In the genomic region with DNA sequence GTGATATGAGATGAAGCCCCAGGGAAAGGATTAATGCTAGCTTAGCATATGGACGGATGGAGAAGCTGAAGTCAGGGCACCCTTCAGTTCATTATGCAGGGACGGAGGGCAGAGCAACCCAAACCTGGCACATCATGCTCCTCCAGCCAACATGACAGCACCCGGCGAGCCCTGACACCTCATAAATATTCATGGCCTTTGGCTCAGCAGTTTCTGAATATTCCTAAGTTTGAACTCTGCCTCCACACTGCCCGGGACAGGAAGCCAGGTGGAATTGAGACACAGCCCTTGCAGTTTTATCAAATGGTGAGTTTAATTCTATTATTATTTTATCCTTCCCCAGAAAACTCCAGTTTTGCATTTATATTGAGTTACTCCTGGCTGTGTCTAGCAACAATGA, we compare ENCODE assay signal across 25 cellular contexts.
"Had no signal": no experiment of that assay in that cellular context is flagged by ENCODE, and none has a peak within 500 bp of the region (broad histone marks: within the 10 kb centered on the region; RNA-seq: fewer than 3 reads in every experiment).

No MANE protein-coding gene starts in this region.

- H3K36me3 Mint-ChIP-seq: activated CD4-positive, alpha-beta memory T cell treated with anti-CD3 and anti-CD28 coated beads for 36 hours; stimulated activated effector memory CD8-positive, alpha-beta T cell treated with anti-CD3 and anti-CD28 coated beads, Interleukin-12 subunit alpha, Interleukin-12 subunit beta, amount 100 ng/mL, for 72 hours had no signal

- DNase-seq: activated CD4-positive, alpha-beta memory T cell treated with anti-CD3 and anti-CD28 coated beads for 36 hours; activated CD4-positive, alpha-beta T cell treated with anti-CD3 and anti-CD28 coated beads, Interleukin-2, amount 10 ng/mL, durations not matched to agents 24 days and 14 days; activated CD4-positive, CD25-positive, alpha-beta regulatory T cell treated with anti-CD3 and anti-CD28 coated beads, Interleukin-2, amount 50 U/mL, for 72 hours; activated CD8-positive, alpha-beta memory T cell treated with anti-CD3 and anti-CD28 coated beads, Interleukin-2, amount 50 U/mL, for 4 hours; activated gamma-delta T cell treated with Interleukin-2 at 50 U/mL for 16 hours; activated naive CD4-positive, alpha-beta T cell treated with anti-CD3 and anti-CD28 coated beads, Interleukin-2, amount 50 U/mL, for 16 hours; activated T-cell treated with anti-CD3 and anti-CD28 coated beads, Interleukin-2, amount 50 U/mL, for 1 hour; amniotic stem cell; central memory CD4-positive, alpha-beta T cell; foreskin melanocyte; heart right ventricle; kidney glomerular epithelial cell; left ventricle myocardium inferior; pancreas; retina; sigmoid colon; small intestine; stimulated activated CD4-positive, alpha-beta T cell treated with anti-CD3 and anti-CD28 coated beads, Interleukin-4, amount 100 ng/mL, for 24 hours; stomach; T-helper 2 cell; thyroid gland; upper lobe of right lung had no signal

- ATAC-seq: activated T-helper 17 cell treated with anti-CD3 and anti-CD28 coated beads, Interleukin-2, amount 50 U/mL, for 72 hours; heart right ventricle; pancreas; stimulated activated effector memory CD8-positive, alpha-beta T cell treated with anti-CD3 and anti-CD28 coated beads, Interleukin-12 subunit alpha, Interleukin-12 subunit beta, amount 100 ng/mL, for 72 hours; upper lobe of right lung had no signal

- H3K27me3 Mint-ChIP-seq: activated CD4-positive, alpha-beta T cell treated with anti-CD3 and anti-CD28 coated beads, Interleukin-2, amount 10 ng/mL, durations not matched to agents 24 days and 14 days had no signal

- H3K4me1 Mint-ChIP-seq: activated CD4-positive, alpha-beta T cell treated with anti-CD3 and anti-CD28 coated beads, Interleukin-2, amount 10 ng/mL, durations not matched to agents 24 days and 14 days; activated T-helper 17 cell treated with anti-CD3 and anti-CD28 coated beads, Interleukin-2, amount 50 U/mL, for 72 hours; stimulated activated effector memory CD8-positive, alpha-beta T cell treated with anti-CD3 and anti-CD28 coated beads, Interleukin-12 subunit alpha, Interleukin-12 subunit beta, amount 100 ng/mL, for 72 hours had no signal

- H3K9me3 Mint-ChIP-seq: activated T-helper 17 cell treated with anti-CD3 and anti-CD28 coated beads, Interleukin-2, amount 50 U/mL, for 72 hours; stimulated activated effector memory CD8-positive, alpha-beta T cell treated with anti-CD3 and anti-CD28 coated beads, Interleukin-12 subunit alpha, Interleukin-12 subunit beta, amount 100 ng/mL, for 72 hours had no signal

- H3K4me3 Mint-ChIP-seq: activated CD4-positive, alpha-beta memory T cell treated with anti-CD3 and anti-CD28 coated beads for 36 hours; activated CD4-positive, alpha-beta T cell treated with anti-CD3 and anti-CD28 coated beads, Interleukin-2, amount 10 ng/mL, durations not matched to agents 24 days and 14 days; activated T-helper 17 cell treated with anti-CD3 and anti-CD28 coated beads, Interleukin-2, amount 50 U/mL, for 72 hours; nephron; stimulated activated effector memory CD8-positive, alpha-beta T cell treated with anti-CD3 and anti-CD28 coated beads, Interleukin-12 subunit alpha, Interleukin-12 subunit beta, amount 100 ng/mL, for 72 hours had no signal

- H3K27ac Mint-ChIP-seq: activated CD4-positive, alpha-beta memory T cell treated with anti-CD3 and anti-CD28 coated beads for 36 hours; activated CD4-positive, alpha-beta T cell treated with anti-CD3 and anti-CD28 coated beads, Interleukin-2, amount 10 ng/mL, durations not matched to agents 24 days and 14 days; activated T-helper 17 cell treated with anti-CD3 and anti-CD28 coated beads, Interleukin-2, amount 50 U/mL, for 72 hours; stimulated activated effector memory CD8-positive, alpha-beta T cell treated with anti-CD3 and anti-CD28 coated beads, Interleukin-12 subunit alpha, Interleukin-12 subunit beta, amount 100 ng/mL, for 72 hours had no signal
